10 cellular contexts compared by ENCODE assay signal in genomic region chr6:27728442-27728841, GRCh38.
"Had no signal": no experiment of that assay in that cellular context is flagged by ENCODE, and none has a peak within 500 bp of the region (broad histone marks: within the 10 kb centered on the region; RNA-seq: fewer than 3 reads in every experiment).

No MANE protein-coding gene starts in this region.

- H3K36me3 ChIP-seq: HAP-1 had no signal

- H3K4me3 ChIP-seq: GM23248, GM23338, HAP-1 had no signal

- FAIRE-seq: H54 had no signal

- DNase-seq: GM23248, GOT3, H7, H9, HCEC 1CT, HFFc6 had no signal

- H3K9me3 Mint-ChIP-seq: GM23338, H9, HFFc6 had no signal

- H3K9me3 ChIP-seq: HAP-1 had no signal

- H3K27ac Mint-ChIP-seq: GM23338, H9, HFFc6 had no signal

- ATAC-seq: GM23338, HCT116 had no signal

- H2AFZ ChIP-seq: GM23248, GM23338 had no signal

- H3K4me2 ChIP-seq: GM23338 had no signal

- H3K4me3 Mint-ChIP-seq: GM23338, H9, HFFc6 had no signal

- H3K9ac ChIP-seq: GM23248 had no signal

- H3K27ac ChIP-seq: GM23248 had no signal

- H3K4me1 Mint-ChIP-seq: H9 had no signal
